ENCODE assay signal across 8 cellular contexts in genomic region chr11:116773203-116774112, GRCh38. TPM values are rescaled to one million over a fixed set of nuclear protein-coding genes. Genes with fewer than 3 reads are reported as not detected.
DNase-seq lines count a peak whose midpoint lies in the region; ATAC-seq and TF ChIP-seq lines count a peak whose summit lies in the region.

No MANE protein-coding gene starts in this region.

- H3K4me1 ChIP-seq in HUES48 (ENCODE audit: control insufficient read depth, insufficient read depth, low read length) (peaks cover 10% of the 10 kb centered on the region; the same call in 1 of the 2 replicates), cardiac muscle cell (ENCODE audit: low read depth) (peaks cover 19% of the 10 kb centered on the region)

- no peaks in the 10 kb centered on the region for H3K27me3 ChIP-seq in HUES48 (ENCODE audit: control insufficient read depth, insufficient read depth, low read length)
- no peaks in the 10 kb centered on the region for H3K27me3 ChIP-seq in cardiac muscle cell

- peak; percentile 4 for ATAC-seq in GM19467 (IDR thresholded peaks at IDR 0.05; ENCODE audit: unreplicated experiment)

- no peak for TF ChIP-seq CTCF in VCaP (conservative IDR thresholded peaks at IDR 0.05)
- TF ChIP-seq CTCF in cardiac muscle cell (IDR thresholded peaks at IDR 0.05; ENCODE audit: low read depth, low read length): no peak

- H3K9ac ChIP-seq in HUES48 (ENCODE audit: low read depth, low read length): peak overlapping the region; percentile 75

- H3K4me3 ChIP-seq in HUES48 (ENCODE audit: low read depth, low read length): peak overlapping the region; percentile 95
- H3K4me3 ChIP-seq in cardiac muscle cell: peak overlapping the region; percentile 70

- DNase-seq in DMS114 treated with DMSO at 0.1 percent for 48 hours (lab: John Stamatoyannopoulos, UW; ENCODE audit: unreplicated experiment): peak; percentile 37
- DNase-seq in cardiac muscle cell (ENCODE audit: low read depth in 1 of 2, low spot score in 1 of 2): no peak
- DNase-seq in pons (ENCODE audit: low spot score): peak; percentile 57
- DNase-seq in dermis blood vessel endothelial cell: no peak
- no peak for DNase-seq in stimulated activated naive CD4-positive, alpha-beta T cell treated with Interleukin-2 at 50 U/mL for 16 hours (lab: John Stamatoyannopoulos, UW)

- H3K27ac ChIP-seq in HUES48 (ENCODE audit: low read depth, low read length) (peak overlapping the region; percentile 96), VCaP (peak overlapping the region; percentile 92), cardiac muscle cell (peak overlapping the region; percentile 94)

- H3K9me3 ChIP-seq in HUES48 (ENCODE audit: control insufficient read depth, insufficient read depth, low read length) (no peaks in the 10 kb centered on the region), cardiac muscle cell (ENCODE audit: low read depth) (no peaks in the 10 kb centered on the region)

- H3K36me3 ChIP-seq in HUES48 (ENCODE audit: control insufficient read depth, insufficient read depth, low read length) (peaks cover 40% of the 10 kb centered on the region), cardiac muscle cell (peaks cover 20% of the 10 kb centered on the region)

RNA-seq across cellular contexts. Expression of gene BUD13, which starts 0.7 kb away (rescaled TPM):
- total RNA-seq in cardiac muscle cell (19.5 and 19.8 TPM in 2 replicates), dermis blood vessel endothelial cell (17.2 and 17.9 TPM in 2 replicates)
- polyA plus RNA-seq in cardiac muscle cell: 13.9 and 15.3 TPM in 2 replicates

RNA-seq across cellular contexts. Expression of gene ZPR1, which starts 14.4 kb away (rescaled TPM):
- total RNA-seq in cardiac muscle cell: 18.4 and 21.4 TPM in 2 replicates
- polyA plus RNA-seq in cardiac muscle cell: 43.9 and 48.4 TPM in 2 replicates
- 39.5 and 48.5 TPM in 2 replicates for total RNA-seq in dermis blood vessel endothelial cell

RNA-seq across cellular contexts. Expression of gene APOA5, which starts 18.2 kb away (rescaled TPM):
- total RNA-seq in cardiac muscle cell: not detected in 2 replicates
- not detected in 2 replicates for polyA plus RNA-seq in cardiac muscle cell
- total RNA-seq in dermis blood vessel endothelial cell: not detected in 2 replicates

RNA-seq across cellular contexts. Expression of gene APOA4, which starts 49.6 kb away (rescaled TPM):
- total RNA-seq in cardiac muscle cell: 0.86 and 2.1 TPM in 2 replicates
- polyA plus RNA-seq in cardiac muscle cell: 0.57 and 2.1 TPM in 2 replicates
- total RNA-seq in dermis blood vessel endothelial cell: not detected in 2 replicates

RNA-seq across cellular contexts. Expression of gene APOC3, which starts 56.2 kb away (rescaled TPM):
- total RNA-seq in cardiac muscle cell (2.3 TPM in 1 of 2 replicates, not detected in the other), dermis blood vessel endothelial cell (not detected in 2 replicates)
- 0.96 and 2.6 TPM in 2 replicates for polyA plus RNA-seq in cardiac muscle cell

Comparison
In these comparisons a context has a peak if more than half of its experiments do, and no peak if none do; other contexts are left out.
1. DNase-seq: peak in DMS114 treated with DMSO at 0.1 percent for 48 hours (single experiment) and pons (single experiment); none in cardiac muscle cell (0 of 2), dermis blood vessel endothelial cell (single experiment) and stimulated activated naive CD4-positive, alpha-beta T cell treated with Interleukin-2 at 50 U/mL for 16 hours (single experiment).
2. Peak in every context shown above with its lines, with median percentiles within 50 percentile points of each other: H3K27ac ChIP-seq.